Comparison of ENCODE assay signal across 12 cellular contexts in genomic region chr17:42919522-42920077, GRCh38. TPM values are rescaled to one million over a fixed set of nuclear protein-coding genes. Genes with fewer than 3 reads are reported as not detected.
"Had no signal": no experiment of that assay in that cellular context is flagged by ENCODE, and none has a peak within 500 bp of the region (broad histone marks: within the 10 kb centered on the region; RNA-seq: fewer than 3 reads in every experiment).

No MANE protein-coding gene starts in this region.

RNA-seq across cellular contexts. Expression of gene G6PC1, which starts 19.0 kb away (rescaled TPM):
- total RNA-seq: esophagus mucosa; fibroblast of lung; frontal cortex; glomerular endothelial cell; heart left ventricle; naive thymus-derived CD8-positive, alpha-beta T cell; occipital lobe; right atrium auricular region; sigmoid colon; suprapubic skin; thyroid gland; urinary bladder had no signal
- polyA plus RNA-seq: fibroblast of lung; heart left ventricle; naive thymus-derived CD8-positive, alpha-beta T cell had no signal
